ENCODE assay signal across 8 cellular contexts in genomic region chr17:1486802-1487695, GRCh38. TPM values are rescaled to one million over a fixed set of nuclear protein-coding genes. Genes with fewer than 3 reads are reported as not detected.
DNase-seq lines count a peak whose midpoint lies in the region; ATAC-seq, FAIRE-seq and TF ChIP-seq lines count a peak whose summit lies in the region.

No MANE protein-coding gene starts in this region.

- H3K4me2 ChIP-seq in OCI-LY3 (ENCODE audit: low read length), result peak overlapping the region; percentile 91

- no peak for FAIRE-seq in H54 (lab: Jason Lieb, UNC)

- peak overlapping the region; percentile 92 for H3K9ac ChIP-seq in OCI-LY3 (ENCODE audit: low read length)

- H3K79me2 ChIP-seq in OCI-LY3 (ENCODE audit: low read length), result 0 out of 2 replicates have a peak, but pooled peaks cover 3% of the 10 kb centered on the region

- peak; percentile 81 for DNase-seq in GM10266 (ENCODE audit: extremely low spot score)
- peak; percentile 58 for DNase-seq in activated gamma-delta T cell (lab: John Stamatoyannopoulos, UW)
- DNase-seq in glomerular visceral epithelial cell (ENCODE audit: extremely low spot score), result peak; percentile 90
- DNase-seq in prostate gland (ENCODE audit: low spot score), result peak; percentile 77
- DNase-seq in ureter (ENCODE audit: low spot score), result peak; percentile 92
- no peak for DNase-seq in H54 (ENCODE audit: insufficient read length, low spot score)

- peaks cover 18% of the 10 kb centered on the region for H3K4me1 ChIP-seq in OCI-LY3 (ENCODE audit: low read length)
- H3K4me1 ChIP-seq in prostate gland (replicated peaks), result peaks cover 18% of the 10 kb centered on the region

- H3K36me3 ChIP-seq in OCI-LY3 (replicated peaks; ENCODE audit: low read depth, low read length) (peaks cover 2% of the 10 kb centered on the region), prostate gland (no peaks in the 10 kb centered on the region)

- H3K9me3 ChIP-seq in OCI-LY3 (ENCODE audit: insufficient read depth, low read length) (no peaks in the 10 kb centered on the region), prostate gland (no peaks in the 10 kb centered on the region)

- no peak for ATAC-seq in GM21737 (IDR thresholded peaks at IDR 0.05; ENCODE audit: unreplicated experiment)

- peak overlapping the region; percentile 92 for H3K4me3 ChIP-seq in OCI-LY3 (ENCODE audit: low read length)
- H3K4me3 ChIP-seq in prostate gland, result peak overlapping the region; percentile 58 to 60

- H4K20me1 ChIP-seq in OCI-LY3 (ENCODE audit: insufficient read depth, low read length), result peaks cover 3% of the 10 kb centered on the region; the same call in 1 of the 2 replicates

- WGBS in prostate gland, result 27% methylated on average over 60 of the region's 74 CpGs

- intact Hi-C loops in prostate gland (cut with DNase I), result no loop called here

- no peak overlapping the region for H2AFZ ChIP-seq in OCI-LY3 (ENCODE audit: low read depth, low read length)

- TF ChIP-seq CTCF in GM10266 (IDR thresholded peaks at IDR 0.05; ENCODE audit: control insufficient read depth, insufficient read depth, low read depth, missing control alignments) (no peak), OCI-LY3 (IDR thresholded peaks at IDR 0.05; ENCODE audit: low read depth, low read length) (no peak), prostate gland (IDR thresholded peaks at IDR 0.05) (no peak)

- H3K27ac ChIP-seq in OCI-LY3 (ENCODE audit: low read length) (peak overlapping the region; percentile 97), prostate gland (peak overlapping the region; percentile 98 to 99)

- H3K27me3 ChIP-seq in OCI-LY3 (ENCODE audit: low read depth, low read length) (peaks cover under 1% of the 10 kb centered on the region; the same call in 1 of the 2 replicates), prostate gland (replicated peaks; ENCODE audit: insufficient read depth) (no peaks in the 10 kb centered on the region)

- TF ChIP-seq POLR2A in prostate gland (IDR thresholded peaks at IDR 0.05), result no peak
- TF ChIP-seq POLR2A in H54 (IDR thresholded peaks at IDR 0.05; ENCODE audit: low read depth, low read length), result no peak

RNA-seq across cellular contexts. Expression of gene MYO1C, which starts 5.4 kb away (rescaled TPM):
- total RNA-seq in prostate gland (100 to 1,000 TPM in 1 of 2 donors, 10 to 100 TPM in 1; 94.4 to 120 TPM), ureter (243 TPM)

RNA-seq across cellular contexts. Expression of gene INPP5K, which starts 29.4 kb away (rescaled TPM):
- total RNA-seq in prostate gland (10 to 100 TPM; 82.7 to 87.4 TPM), ureter (50.7 TPM)

RNA-seq across cellular contexts. Expression of gene CRK, which starts 31.0 kb away (rescaled TPM):
- 10 to 100 TPM; 52.6 to 77.7 TPM for total RNA-seq in prostate gland
- 49.6 TPM for total RNA-seq in ureter
